18 cellular contexts compared by ENCODE assay signal in the genomic region with DNA sequence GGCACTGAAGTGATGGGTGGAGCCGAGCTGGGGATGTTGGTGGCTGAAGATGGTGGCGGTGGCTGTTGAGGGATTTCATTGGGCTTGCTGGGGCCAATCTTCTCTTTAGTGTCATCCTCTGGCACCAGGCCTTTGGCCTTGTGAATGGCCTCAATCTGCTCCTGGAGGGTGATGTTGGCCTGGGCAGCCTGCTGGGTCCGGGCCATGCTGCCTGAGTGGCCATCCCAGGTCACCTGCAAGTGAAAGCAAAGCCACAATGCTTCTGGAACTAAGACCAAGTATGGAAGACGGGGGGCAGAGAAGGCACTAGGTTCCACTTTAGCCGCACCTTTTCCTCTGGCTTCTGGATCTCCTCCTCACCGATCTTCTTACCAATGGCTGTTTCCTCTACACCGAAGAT. TPM values are rescaled to one million over a fixed set of nuclear protein-coding genes. Genes with fewer than 3 reads are reported as not detected.
A peak's percentile ranks its signal among the peaks of the same experiment; 100 is the strongest.
DNase-seq lines count a peak whose midpoint lies in the region; ATAC-seq and TF ChIP-seq lines count a peak whose summit lies in the region.
"Had no signal": no experiment of that assay in that cellular context is flagged by ENCODE, and none has a peak within 500 bp of the region (broad histone marks: within the 10 kb centered on the region; RNA-seq: fewer than 3 reads in every experiment).

No MANE protein-coding gene starts in this region.

- DNase-seq in activated T-cell treated with anti-CD3 and anti-CD28 coated beads, Interleukin-2, amount 50 U/mL, for 24 hours: no peak
- DNase-seq in activated T-cell treated with anti-CD3 and anti-CD28 coated beads for 4 hours (no peak), cerebellum (ENCODE audit: low spot score) (peak; percentile 35), midbrain (lab: John Stamatoyannopoulos, UW) (no peak)
- no peak for DNase-seq in CD8-positive, alpha-beta T cell
- DNase-seq in stimulated activated effector memory CD8-positive, alpha-beta T cell treated with anti-CD3 and anti-CD28 coated beads, Interleukin-12 subunit alpha, Interleukin-12 subunit beta, amount 100 ng/mL, for 72 hours (ENCODE audit: low spot score in 2 of 2): no peak
- DNase-seq: 8988T; Calu3; CD4-positive, alpha-beta memory T cell; DMS79 treated with DMSO at 0.1 percent for 48 hours; HCEC 1CT had no signal

- no peak for TF ChIP-seq CTCF in CD8-positive, alpha-beta T cell (IDR thresholded peaks at IDR 0.05)

- H3K9me3 Mint-ChIP-seq in activated T-cell treated with anti-CD3 and anti-CD28 coated beads, Interleukin-2, amount 50 U/mL, for 24 hours: no peaks in the 10 kb centered on the region
- H3K9me3 Mint-ChIP-seq in CD8-positive, alpha-beta T cell: no peaks in the 10 kb centered on the region
- no peaks in the 10 kb centered on the region for H3K9me3 Mint-ChIP-seq in stimulated activated effector memory CD8-positive, alpha-beta T cell treated with anti-CD3 and anti-CD28 coated beads, Interleukin-12 subunit alpha, Interleukin-12 subunit beta, amount 100 ng/mL, for 72 hours
- H3K9me3 Mint-ChIP-seq: CD4-positive, alpha-beta memory T cell; GM23338 had no signal

- no peak overlapping the region for H3K27ac ChIP-seq in CD8-positive, alpha-beta T cell (ENCODE audit: low read depth, low read length)
- H3K27ac ChIP-seq: BLaER1, HL-60 had no signal

- no peaks in the 10 kb centered on the region for H3K4me1 ChIP-seq in CD8-positive, alpha-beta T cell (ENCODE audit: insufficient read depth, low read length)
- H3K4me1 ChIP-seq: BLaER1 had no signal

- H3K9me3 ChIP-seq in CD8-positive, alpha-beta T cell (ENCODE audit: low read length): no peaks in the 10 kb centered on the region
- H3K9me3 ChIP-seq: BLaER1 had no signal

- H3K27me3 ChIP-seq in CD8-positive, alpha-beta T cell (ENCODE audit: insufficient read depth, low read length): no peaks in the 10 kb centered on the region
- H3K27me3 ChIP-seq: BLaER1 had no signal

- intact Hi-C loops in CD8-positive, alpha-beta T cell (cut with DNase I, micrococcal nuclease): no loop called here

- peak overlapping the region; percentile 32 for H3K27ac Mint-ChIP-seq in activated T-cell treated with anti-CD3 and anti-CD28 coated beads, Interleukin-2, amount 50 U/mL, for 24 hours
- H3K27ac Mint-ChIP-seq in CD8-positive, alpha-beta T cell: peak overlapping the region; percentile 57
- H3K27ac Mint-ChIP-seq in stimulated activated effector memory CD8-positive, alpha-beta T cell treated with anti-CD3 and anti-CD28 coated beads, Interleukin-12 subunit alpha, Interleukin-12 subunit beta, amount 100 ng/mL, for 72 hours: peak overlapping the region; percentile 74
- H3K27ac Mint-ChIP-seq: GM23338 had no signal

- ATAC-seq in CD8-positive, alpha-beta T cell: no peak
- ATAC-seq in stimulated activated effector memory CD8-positive, alpha-beta T cell treated with anti-CD3 and anti-CD28 coated beads, Interleukin-12 subunit alpha, Interleukin-12 subunit beta, amount 100 ng/mL, for 72 hours: no peak
- ATAC-seq in GM21737 (IDR thresholded peaks at IDR 0.05; ENCODE audit: unreplicated experiment) (no peak), GM18858 (IDR thresholded peaks at IDR 0.05; ENCODE audit: unreplicated experiment) (no peak)
- ATAC-seq: GM12878, GM23338 had no signal

- peaks cover 100% of the 10 kb centered on the region for H3K36me3 Mint-ChIP-seq in activated T-cell treated with anti-CD3 and anti-CD28 coated beads, Interleukin-2, amount 50 U/mL, for 24 hours (ENCODE audit: low read depth)
- peaks cover 100% of the 10 kb centered on the region for H3K36me3 Mint-ChIP-seq in CD8-positive, alpha-beta T cell
- peaks cover 100% of the 10 kb centered on the region for H3K36me3 Mint-ChIP-seq in stimulated activated effector memory CD8-positive, alpha-beta T cell treated with anti-CD3 and anti-CD28 coated beads, Interleukin-12 subunit alpha, Interleukin-12 subunit beta, amount 100 ng/mL, for 72 hours

- H3K36me3 ChIP-seq in CD8-positive, alpha-beta T cell (ENCODE audit: insufficient read depth, low read length): peaks cover 98% of the 10 kb centered on the region

- H3K4me3 ChIP-seq in CD8-positive, alpha-beta T cell (ENCODE audit: low read depth, low read length): no peak overlapping the region
- H3K4me3 ChIP-seq: BLaER1, GM12878, GM23338 had no signal

- no peaks in the 10 kb centered on the region for H3K27me3 Mint-ChIP-seq in activated T-cell treated with anti-CD3 and anti-CD28 coated beads, Interleukin-2, amount 50 U/mL, for 24 hours
- no peaks in the 10 kb centered on the region for H3K27me3 Mint-ChIP-seq in CD8-positive, alpha-beta T cell (ENCODE audit: low read depth)
- H3K27me3 Mint-ChIP-seq: CD4-positive, alpha-beta memory T cell had no signal

- POLR2A ChIA-PET in CD8-positive, alpha-beta T cell (lab: Charles Lee): interaction anchor here (1.0 kb wide), 1 partner anchor 17 kb away, joined by 3 read pairs; no protein-coding TSS in a partner anchor

- CTCF ChIA-PET in CD8-positive, alpha-beta T cell (lab: Charles Lee): interaction anchor here (0.7 to 2.5 kb wide), 2 partner anchors 10 to 51 kb away, joined by 3 to 7 read pairs; no protein-coding TSS in a partner anchor

- H3K4me1 Mint-ChIP-seq in activated T-cell treated with anti-CD3 and anti-CD28 coated beads, Interleukin-2, amount 50 U/mL, for 24 hours (ENCODE audit: low read depth): peaks cover 27% of the 10 kb centered on the region
- H3K4me1 Mint-ChIP-seq in CD8-positive, alpha-beta T cell (ENCODE audit: low read depth): no peaks in the 10 kb centered on the region
- H3K4me1 Mint-ChIP-seq in stimulated activated effector memory CD8-positive, alpha-beta T cell treated with anti-CD3 and anti-CD28 coated beads, Interleukin-12 subunit alpha, Interleukin-12 subunit beta, amount 100 ng/mL, for 72 hours: peaks cover 10% of the 10 kb centered on the region
- H3K4me1 Mint-ChIP-seq: CD14-positive monocyte, GM23338 had no signal

- no peak overlapping the region for H3K4me3 Mint-ChIP-seq in activated T-cell treated with anti-CD3 and anti-CD28 coated beads, Interleukin-2, amount 50 U/mL, for 24 hours
- H3K4me3 Mint-ChIP-seq in CD8-positive, alpha-beta T cell: no peak overlapping the region
- H3K4me3 Mint-ChIP-seq in stimulated activated effector memory CD8-positive, alpha-beta T cell treated with anti-CD3 and anti-CD28 coated beads, Interleukin-12 subunit alpha, Interleukin-12 subunit beta, amount 100 ng/mL, for 72 hours: no peak overlapping the region
- H3K4me3 Mint-ChIP-seq: CD14-positive monocyte; CD4-positive, alpha-beta memory T cell; GM23338 had no signal

RNA-seq across cellular contexts. Expression of a gene that starts 12.1 kb away (rescaled TPM):
- total RNA-seq in CD8-positive, alpha-beta T cell: 10 to 100 TPM; 77.5 to 87.3 TPM
- 6.4 TPM for total RNA-seq in cerebellum

RNA-seq across cellular contexts. Expression of a gene that starts 17.9 kb away (rescaled TPM):
- total RNA-seq in CD8-positive, alpha-beta T cell: 100 to 1,000 TPM; 406 to 422 TPM
- total RNA-seq in cerebellum: 33.7 TPM

RNA-seq across cellular contexts. Expression of a gene that starts 18.0 kb away (rescaled TPM):
- 10 to 100 TPM in 1 of 2 experiments, 1 to 10 TPM in 1; 8.7 to 11.7 TPM for total RNA-seq in CD8-positive, alpha-beta T cell
- total RNA-seq in cerebellum: 5.2 TPM

RNA-seq across cellular contexts. Expression of a gene that starts 48.4 kb away (rescaled TPM):
- 1 to 10 TPM; 7.0 to 7.4 TPM for total RNA-seq in CD8-positive, alpha-beta T cell
- total RNA-seq in cerebellum: 14.2 TPM

RNA-seq across cellular contexts. Expression of a gene that starts 49.5 kb away (rescaled TPM):
- 10 to 100 TPM; 17.2 to 21.9 TPM for total RNA-seq in CD8-positive, alpha-beta T cell
- total RNA-seq in cerebellum: 4.9 TPM

Comparison
In these comparisons a context has a peak if more than half of its experiments do, and no peak if none do; other contexts are left out.
1. RNA of a gene that starts 12.1 kb away (total RNA-seq): 77.5 to 87.3 TPM in CD8-positive, alpha-beta T cell; 6.4 TPM in cerebellum (single experiment); every median in the first group is over 10 times any median in the second.
2. RNA of a gene that starts 17.9 kb away (total RNA-seq): 406 to 422 TPM in CD8-positive, alpha-beta T cell; 33.7 TPM in cerebellum (single experiment); every median in the first group is over 10 times any median in the second.
3. Peak in every context shown above with its lines, with median percentiles within 50 percentile points of each other: H3K27ac Mint-ChIP-seq.